ENCODE assay signal across 11 cellular contexts in the genomic region with DNA sequence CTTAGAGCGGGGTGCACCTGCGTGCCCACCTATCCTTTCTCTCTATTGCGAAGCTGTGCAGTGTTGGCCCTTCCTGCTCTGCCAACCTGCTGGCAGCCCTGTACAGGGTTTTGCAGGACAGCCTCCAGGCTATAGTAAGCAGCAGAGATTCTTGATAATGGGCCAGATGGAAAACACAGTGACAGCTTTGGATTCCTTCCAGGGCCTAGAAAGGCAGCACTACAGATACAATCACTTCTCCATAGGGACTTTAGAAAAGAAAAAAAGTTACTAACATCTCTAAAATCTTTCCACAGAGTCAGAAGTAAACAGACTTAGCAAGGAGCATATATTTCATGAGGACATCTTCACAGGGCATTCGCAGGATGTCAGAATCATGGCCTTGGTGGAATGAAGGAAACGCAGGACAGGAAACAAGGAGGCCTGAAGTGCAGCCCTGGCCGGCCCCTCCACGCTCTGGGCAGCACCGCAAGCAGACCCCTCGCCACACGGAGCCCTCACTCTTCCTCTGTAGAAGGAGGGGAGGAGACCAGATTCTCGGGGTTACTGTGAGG.
DNase-seq lines count a peak whose midpoint lies in the region; ATAC-seq and TF ChIP-seq lines count a peak whose summit lies in the region.
"Had no signal": no experiment of that assay in that cellular context is flagged by ENCODE, and none has a peak within 500 bp of the region (broad histone marks: within the 10 kb centered on the region; RNA-seq: fewer than 3 reads in every experiment).

No MANE protein-coding gene starts in this region.

- no peak for TF ChIP-seq CTCF in cardiac muscle cell (IDR thresholded peaks at IDR 0.05; ENCODE audit: low read depth, low read length)
- TF ChIP-seq CTCF in retinal pigment epithelial cell (conservative IDR thresholded peaks at IDR 0.05; ENCODE audit: low read depth, low read length) = no peak
- no peak for TF ChIP-seq CTCF in Calu3 (IDR thresholded peaks at IDR 0.05; ENCODE audit: unreplicated experiment)
- no peak for TF ChIP-seq CTCF in endodermal cell (conservative IDR thresholded peaks at IDR 0.05)

- ATAC-seq in GM18867 (IDR thresholded peaks at IDR 0.05; ENCODE audit: unreplicated experiment) = no peak
- ATAC-seq: activated CD8-positive, alpha-beta T cell treated with anti-CD3 and anti-CD28 coated beads, Interleukin-2, amount 10 ng/mL, durations not matched to agents 7 days and 5 days; mucosa of descending colon had no signal

- WGBS in endodermal cell (ENCODE audit: insufficient coverage in 1 of 2, insufficient read length in 1 of 2), 2 experiments = 92 to 97% methylated on average over 10 to 11 of the region's 11 CpGs

- no TSS peak for BruUV-seq in Calu3 (replicated peaks; lab: Mats Ljungman, UMichigan)

- H3K36me3 ChIP-seq in adipocyte (ENCODE audit: control insufficient read depth, insufficient read depth, low read length, severe bottlenecking) = no peaks in the 10 kb centered on the region
- no peaks in the 10 kb centered on the region for H3K36me3 ChIP-seq in cardiac muscle cell
- no peaks in the 10 kb centered on the region for H3K36me3 ChIP-seq in endodermal cell (ENCODE audit: control insufficient read depth, insufficient read depth, low read length)

- H3K4me3 ChIP-seq in adipocyte (ENCODE audit: low read length) (no peak overlapping the region), cardiac muscle cell (no peak overlapping the region), retinal pigment epithelial cell (ENCODE audit: low read length) (no peak overlapping the region), endodermal cell (ENCODE audit: low read length) (no peak overlapping the region)
- H3K4me3 ChIP-seq: mucosa of descending colon had no signal

- no peaks in the 10 kb centered on the region for H3K4me1 Mint-ChIP-seq in Calu3 (ENCODE audit: low read depth, unreplicated experiment)
- H3K4me1 Mint-ChIP-seq in endodermal cell = no peaks in the 10 kb centered on the region

- intact Hi-C loops in Calu3 (cut with micrococcal nuclease; ENCODE audit: unreplicated experiment) = no loop called here

- H3K9me3 Mint-ChIP-seq in Calu3 (ENCODE audit: low read depth, unreplicated experiment) = no peaks in the 10 kb centered on the region
- no peaks in the 10 kb centered on the region for H3K9me3 Mint-ChIP-seq in endodermal cell

- CTCF ChIA-PET in Calu3 (lab: Charles Lee) = no interaction called here

- H3K27me3 ChIP-seq in adipocyte (replicated peaks; ENCODE audit: control insufficient read depth, insufficient read depth, low read length) = no peaks in the 10 kb centered on the region
- H3K27me3 ChIP-seq in cardiac muscle cell = no peaks in the 10 kb centered on the region
- no peaks in the 10 kb centered on the region for H3K27me3 ChIP-seq in endodermal cell (ENCODE audit: control insufficient read depth, insufficient read depth, low read length, poor library complexity, severe bottlenecking)

- H3K4me1 ChIP-seq in adipocyte (ENCODE audit: control insufficient read depth, insufficient read depth, low read length) = peaks cover 48% of the 10 kb centered on the region
- H3K4me1 ChIP-seq in cardiac muscle cell (ENCODE audit: low read depth) = peaks cover 3% of the 10 kb centered on the region
- no peaks in the 10 kb centered on the region for H3K4me1 ChIP-seq in endodermal cell (ENCODE audit: control insufficient read depth, insufficient read depth, low read length)

- no peak overlapping the region for H3K27ac Mint-ChIP-seq in Calu3 (ENCODE audit: unreplicated experiment)
- no peak overlapping the region for H3K27ac Mint-ChIP-seq in endodermal cell
- H3K27ac Mint-ChIP-seq: activated CD8-positive, alpha-beta T cell treated with anti-CD3 and anti-CD28 coated beads, Interleukin-2, amount 10 ng/mL, durations not matched to agents 7 days and 5 days had no signal

- peak overlapping the region; percentile 45 for H3K27ac ChIP-seq in cardiac muscle cell
- H3K27ac ChIP-seq in endodermal cell (ENCODE audit: low read depth, low read length) = no peak overlapping the region

- H3K27me3 Mint-ChIP-seq in Calu3 (ENCODE audit: unreplicated experiment) = peaks cover 30% of the 10 kb centered on the region
- peaks cover 4% of the 10 kb centered on the region for H3K27me3 Mint-ChIP-seq in endodermal cell (ENCODE audit: insufficient read depth)

- H3K9me3 ChIP-seq in adipocyte (ENCODE audit: control insufficient read depth, low read length) (no peaks in the 10 kb centered on the region), cardiac muscle cell (ENCODE audit: low read depth) (no peaks in the 10 kb centered on the region), endodermal cell (ENCODE audit: control insufficient read depth, low read length) (no peaks in the 10 kb centered on the region)
- H3K9me3 ChIP-seq: mucosa of descending colon had no signal

- H3K36me3 Mint-ChIP-seq in Calu3 (ENCODE audit: insufficient read depth, unreplicated experiment) (no peaks in the 10 kb centered on the region), endodermal cell (ENCODE audit: low read depth) (no peaks in the 10 kb centered on the region)

- no peak overlapping the region for H3K4me3 Mint-ChIP-seq in Calu3 (ENCODE audit: low read depth, unreplicated experiment)
- H3K4me3 Mint-ChIP-seq in endodermal cell = no peak overlapping the region
- H3K4me3 Mint-ChIP-seq: activated CD8-positive, alpha-beta T cell treated with anti-CD3 and anti-CD28 coated beads, Interleukin-2, amount 10 ng/mL, durations not matched to agents 7 days and 5 days had no signal

- H3K9ac ChIP-seq in adipocyte (ENCODE audit: low read length) = peak overlapping the region; percentile 57
- no peak overlapping the region for H3K9ac ChIP-seq in endodermal cell (ENCODE audit: extremely low read depth, low read length, poor library complexity, severe bottlenecking)

- DNase-seq in DMS 273 treated with DMSO at 0.1 percent for 48 hours (lab: John Stamatoyannopoulos, UW) (peak; percentile 34), adipocyte (ENCODE audit: low read depth) (peak; percentile 92), cardiac muscle cell (ENCODE audit: low read depth in 1 of 2, low spot score in 1 of 2) (peak; percentile 38 to 93), retinal pigment epithelial cell (ENCODE audit: low read depth) (peak; percentile 38), Calu3 (no peak), SW480 (ENCODE audit: low spot score) (no peak), endodermal cell (no peak)
- DNase-seq: activated CD8-positive, alpha-beta T cell treated with anti-CD3 and anti-CD28 coated beads, Interleukin-2, amount 10 ng/mL, durations not matched to agents 7 days and 5 days; cortex of kidney had no signal

Comparison
In these comparisons a context has a peak if more than half of its experiments do, and no peak if none do; other contexts are left out.
1. DNase-seq: peak in DMS 273 treated with DMSO at 0.1 percent for 48 hours (single experiment), adipocyte (single experiment), cardiac muscle cell (2 of 2) and retinal pigment epithelial cell (single experiment); none in Calu3 (single experiment), SW480 (single experiment) and endodermal cell (single experiment).